Comparison of ENCODE assay signal across 29 cellular contexts in the genomic region with DNA sequence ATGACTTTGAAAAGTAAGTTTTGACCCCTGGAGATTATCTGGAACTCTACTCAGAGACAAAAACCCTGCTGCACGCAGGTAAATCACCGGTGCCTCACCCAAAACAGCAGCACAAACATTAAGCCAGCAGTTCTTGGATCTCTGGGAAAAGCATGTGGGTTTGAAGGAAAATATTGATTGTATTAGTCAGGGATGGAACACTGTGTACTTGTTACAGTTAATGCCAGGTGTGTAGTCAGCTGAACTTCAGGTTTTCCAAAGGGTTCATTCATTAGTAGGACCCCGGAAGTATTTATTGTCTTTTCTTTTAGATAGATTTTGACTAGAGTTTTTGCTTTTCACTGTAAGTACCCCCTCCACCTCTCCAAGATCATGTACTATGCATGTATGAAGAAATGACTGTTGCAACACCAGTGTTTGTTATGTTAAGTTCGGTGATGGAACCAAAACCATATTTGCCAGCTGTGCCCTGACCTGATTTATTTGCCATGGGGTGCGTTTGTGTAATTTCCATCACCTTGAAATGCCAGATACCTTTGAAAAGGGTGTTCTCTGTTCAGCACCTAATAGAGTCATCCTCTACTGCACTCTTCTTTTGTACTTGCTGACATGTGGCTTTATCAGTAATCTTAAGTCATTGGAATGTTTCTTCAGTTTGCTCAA. TPM values are rescaled to one million over a fixed set of nuclear protein-coding genes. Genes with fewer than 3 reads are reported as not detected.
DNase-seq lines count a peak whose midpoint lies in the region; ATAC-seq, FAIRE-seq and TF ChIP-seq lines count a peak whose summit lies in the region.
"Had no signal": no experiment of that assay in that cellular context is flagged by ENCODE, and none has a peak within 500 bp of the region (broad histone marks: within the 10 kb centered on the region; RNA-seq: fewer than 3 reads in every experiment).

No MANE protein-coding gene starts in this region.

- no peak overlapping the region for H3K4me2 ChIP-seq in HepG2 (ENCODE audit: low read depth, low read length)

- H3K9me3 ChIP-seq in HepG2 (ENCODE audit: low read length) (no peaks in the 10 kb centered on the region), suprapubic skin (no peaks in the 10 kb centered on the region), ascending aorta (no peaks in the 10 kb centered on the region)
- H3K9me3 ChIP-seq: sigmoid colon had no signal

- no peak overlapping the region for H2AFZ ChIP-seq in HepG2 (ENCODE audit: low read length)

- no peaks in the 10 kb centered on the region for H3K9me3 Mint-ChIP-seq in Calu3 (ENCODE audit: low read depth, unreplicated experiment)
- H3K9me3 Mint-ChIP-seq: CD4-positive, alpha-beta T cell; dendritic cell treated with granulocyte-macrophage colony-stimulating factor and Interleukin-4, amounts not matched to agents 40 ng/mL and 50 ng/mL, for 4 days; stimulated activated naive B cell treated with anti-CD40 and anti-IgM and Interleukin-4, amounts not matched to agents 10 μg/mL and 1 μg/mL and 100 μg/mL, for 72 hours had no signal

- BruUV-seq in HepG2 (replicated peaks; lab: Mats Ljungman, UMichigan), result no TSS peak
- BruUV-seq in Calu3 (replicated peaks; lab: Mats Ljungman, UMichigan), result no TSS peak

- no peak for TF ChIP-seq RAD21 in HepG2 (CRISPR knock-in tag; IDR thresholded peaks at IDR 0.05)

- H3K27me3 ChIP-seq in HepG2 (ENCODE audit: control insufficient read depth in 1 of 2, insufficient read depth in 2 of 2, low read length in 2 of 2) (no peaks in the 10 kb centered on the region), suprapubic skin (no peaks in the 10 kb centered on the region), ascending aorta (no peaks in the 10 kb centered on the region)
- H3K27me3 ChIP-seq: sigmoid colon had no signal

- H4K20me1 ChIP-seq in HepG2 (ENCODE audit: insufficient read depth, low read length), result no peaks in the 10 kb centered on the region

- TF ChIP-seq EP300 in HepG2 (IDR thresholded peaks at IDR 0.05; ENCODE audit: low read depth in 2 of 2, low read length in 2 of 2) (no peak), HepG2 (CRISPR knock-in tag; IDR thresholded peaks at IDR 0.05; ENCODE audit: borderline replicate concordance) (no peak), suprapubic skin (IDR thresholded peaks at IDR 0.05) (no peak)

- no peak overlapping the region for H3K27ac Mint-ChIP-seq in Calu3 (ENCODE audit: unreplicated experiment)
- H3K27ac Mint-ChIP-seq: CD4-positive, alpha-beta T cell; dendritic cell treated with granulocyte-macrophage colony-stimulating factor and Interleukin-4, amounts not matched to agents 40 ng/mL and 50 ng/mL, for 4 days; HFFc6; stimulated activated naive B cell treated with anti-CD40 and anti-IgM and Interleukin-4, amounts not matched to agents 10 μg/mL and 1 μg/mL and 100 μg/mL, for 72 hours had no signal

- FAIRE-seq in HepG2 (lab: Jason Lieb, UNC), result no peak
- FAIRE-seq: GM12891, urothelium cell line had no signal

- in situ Hi-C loops in HepG2 (cut with HindIII; ENCODE audit: extremely low pct_ligation_motif_present, low pct_unique_long_range_greater_than_20kb), result no loop called here

- TF ChIP-seq CTCF in coronary artery (IDR thresholded peaks at IDR 0.05) (no peak), HepG2 (CRISPR knock-in tag; IDR thresholded peaks at IDR 0.05) (no peak), suprapubic skin (IDR thresholded peaks at IDR 0.05) (no peak), Calu3 (IDR thresholded peaks at IDR 0.05; ENCODE audit: unreplicated experiment) (no peak), ascending aorta (IDR thresholded peaks at IDR 0.05) (no peak)

- H3K4me1 Mint-ChIP-seq in Calu3 (ENCODE audit: low read depth, unreplicated experiment), result peaks cover 12% of the 10 kb centered on the region
- H3K4me1 Mint-ChIP-seq: stimulated activated naive B cell treated with anti-CD40 and anti-IgM and Interleukin-4, amounts not matched to agents 10 μg/mL and 1 μg/mL and 100 μg/mL, for 72 hours had no signal

- peak; percentile 11; the same call in 1 of the 3 replicates for ATAC-seq in HepG2
- ATAC-seq: activated CD4-positive, CD25-positive, alpha-beta regulatory T cell treated with anti-CD3 and anti-CD28 coated beads, Interleukin-2, amount 50 U/mL, for 24 hours; stimulated activated naive B cell treated with anti-CD40 and anti-IgM and Interleukin-4, amounts not matched to agents 10 μg/mL and 1 μg/mL and 100 μg/mL, for 72 hours had no signal

- CTCF ChIA-PET in HepG2 (lab: Yijun Ruan, JAX; ENCODE audit: low intra/inter-chr PET ratio, low total read pairs), result no interaction called here
- CTCF ChIA-PET in Calu3 (lab: Charles Lee), result interaction anchor here (1.1 kb wide), 1 partner anchor 12 kb away, joined by 3 read pairs; no protein-coding TSS in a partner anchor

- peak overlapping the region; percentile 12 for H3K4me3 ChIP-seq in coronary artery
- no peak overlapping the region for H3K4me3 ChIP-seq in HepG2 (replicated peaks in 1 of 3; ENCODE audit: insufficient read depth in 1 of 3, low read depth in 2 of 3, low read length in 3 of 3)
- H3K4me3 ChIP-seq in suprapubic skin, result no peak overlapping the region
- H3K4me3 ChIP-seq in ascending aorta, result no peak overlapping the region
- H3K4me3 ChIP-seq: lung, sigmoid colon had no signal

- DNase-seq in NCI-H146 (lab: John Stamatoyannopoulos, UW) (peak; percentile 6), NCI-H146 treated with DMSO at 0.1 percent for 48 hours (lab: John Stamatoyannopoulos, UW; ENCODE audit: unreplicated experiment) (no peak), coronary artery (ENCODE audit: low spot score) (no peak), HepG2 (ENCODE audit: low spot score) (peak; percentile 32), suprapubic skin (ENCODE audit: low spot score in 2 of 2) (no peak), Calu3 (no peak), posterior cingulate gyrus (no peak), ascending aorta (ENCODE audit: low spot score in 2 of 2) (no peak)
- DNase-seq: 8988T; activated CD4-positive, alpha-beta T cell treated with anti-CD3 and anti-CD28 coated beads, Interleukin-2, amount 50 U/mL, for 48 hours; activated naive CD4-positive, alpha-beta T cell treated with anti-CD3 and anti-CD28 coated beads, Interleukin-2, amount 50 U/mL, for 16 hours; amygdala; caudate nucleus; CD4-positive, alpha-beta T cell; glutamatergic neuron; HFFc6; Kasumi-1; NCI-H1694 treated with DMSO at 0.1 percent for 48 hours; NCI-H2171 treated with DMSO at 0.1 percent for 48 hours; NCI-H524; RPMI8226; sigmoid colon; stimulated activated CD4-positive, alpha-beta T cell treated with anti-CD3 and anti-CD28 coated beads, Interleukin-15, amount 100 ng/mL, for 24 hours; stimulated activated naive B cell treated with anti-CD40 and anti-IgM and Interleukin-4, amounts not matched to agents 10 μg/mL and 1 μg/mL and 100 μg/mL, for 72 hours had no signal

- H3K27me3 Mint-ChIP-seq in Calu3 (ENCODE audit: unreplicated experiment), result no peaks in the 10 kb centered on the region
- H3K27me3 Mint-ChIP-seq: dendritic cell treated with granulocyte-macrophage colony-stimulating factor and Interleukin-4, amounts not matched to agents 40 ng/mL and 50 ng/mL, for 4 days had no signal

- intact Hi-C loops in HepG2 (cut with micrococcal nuclease; ENCODE audit: unreplicated experiment), result no loop called here
- intact Hi-C loops in Calu3 (cut with micrococcal nuclease; ENCODE audit: unreplicated experiment), result no loop called here
- intact Hi-C loops in posterior cingulate gyrus (cut with DNase I), result no loop called here
- intact Hi-C loops in ascending aorta (cut with DNase I), result no loop called here

- TF ChIP-seq POLR2A in HepG2 (IDR thresholded peaks at IDR 0.05; ENCODE audit: insufficient read depth in 1 of 2, low read depth in 2 of 2, low read length in 2 of 2) (no peak), suprapubic skin (IDR thresholded peaks at IDR 0.05) (no peak)

- no peak overlapping the region for H3K4me3 Mint-ChIP-seq in Calu3 (ENCODE audit: low read depth, unreplicated experiment)
- H3K4me3 Mint-ChIP-seq: CD4-positive, alpha-beta T cell; dendritic cell treated with granulocyte-macrophage colony-stimulating factor and Interleukin-4, amounts not matched to agents 40 ng/mL and 50 ng/mL, for 4 days; HFFc6; stimulated activated naive B cell treated with anti-CD40 and anti-IgM and Interleukin-4, amounts not matched to agents 10 μg/mL and 1 μg/mL and 100 μg/mL, for 72 hours had no signal

- H3K4me1 ChIP-seq in HepG2 (ENCODE audit: insufficient read depth, low read length) (peaks cover 22% of the 10 kb centered on the region), suprapubic skin (peaks cover 46% of the 10 kb centered on the region), ascending aorta (no peaks in the 10 kb centered on the region)

- no peaks in the 10 kb centered on the region for H3K36me3 ChIP-seq in HepG2 (replicated peaks in 1 of 2; ENCODE audit: control insufficient read depth in 1 of 2, insufficient read depth in 2 of 2, low read length in 2 of 2)
- H3K36me3 ChIP-seq in suprapubic skin, result no peaks in the 10 kb centered on the region
- H3K36me3 ChIP-seq in ascending aorta, result no peaks in the 10 kb centered on the region

- WGBS in HepG2 (ENCODE audit: low lambda C conversion rate), result 46% methylated on average over 5 of the region's 5 CpGs
- 65% methylated on average over 5 of the region's 5 CpGs for WGBS in suprapubic skin

- no peaks in the 10 kb centered on the region for H3K79me2 ChIP-seq in HepG2 (ENCODE audit: insufficient read depth, low read length)

- H3K27ac ChIP-seq in coronary artery (no peak overlapping the region), HepG2 (ENCODE audit: extremely low read length, insufficient read depth, low read length) (no peak overlapping the region), suprapubic skin (peak overlapping the region; percentile 4), ascending aorta (no peak overlapping the region)
- H3K27ac ChIP-seq: sigmoid colon had no signal

- no peak overlapping the region for H3K9ac ChIP-seq in HepG2 (ENCODE audit: insufficient read depth, low read depth, low read length)

- POLR2A ChIA-PET in HepG2 (lab: Yijun Ruan, JAX), result no interaction called here

- H3K36me3 Mint-ChIP-seq in Calu3 (ENCODE audit: insufficient read depth, unreplicated experiment), result no peaks in the 10 kb centered on the region
- H3K36me3 Mint-ChIP-seq: stimulated activated naive B cell treated with anti-CD40 and anti-IgM and Interleukin-4, amounts not matched to agents 10 μg/mL and 1 μg/mL and 100 μg/mL, for 72 hours had no signal

RNA-seq across cellular contexts. Expression of gene ARHGEF26, which starts 14.5 kb away (rescaled TPM):
- total RNA-seq in HepG2 (2016; rRNA removed; fragmentation: Illumina TruSeq; extraction: Trizol) (6.1 and 6.3 TPM in 2 replicates), suprapubic skin (10 to 100 TPM; 30.6 to 49.3 (median 37.8) TPM), Calu3 (2022) (19.0 and 21.4 TPM in 2 replicates), ascending aorta (33.8 TPM)
- 0.51 and 0.79 TPM in 2 replicates for total RNA-seq in HepG2 (2016; cell fraction: cytosol; rRNA removed; fragmentation: Illumina TruSeq; extraction: Trizol; ENCODE audit: low read depth)
- 5.5 and 6.0 TPM in 2 replicates for total RNA-seq in HepG2 (2016; cell fraction: insoluble cytoplasmic fraction; rRNA removed; fragmentation: Illumina TruSeq; extraction: Trizol)
- 2.8 and 2.9 TPM in 2 replicates for total RNA-seq in HepG2 (2016; cell fraction: membrane; rRNA removed; fragmentation: Illumina TruSeq; extraction: Trizol)
- total RNA-seq in HepG2 (2016; cell fraction: nucleus; rRNA removed; fragmentation: Illumina TruSeq; extraction: Trizol), result 8.2 and 10.7 TPM in 2 replicates
- polyA plus RNA-seq in HepG2 (2011; rRNA removed), result 0.65 and 0.74 TPM in 2 replicates
- 0.34 and 0.35 TPM in 2 replicates for polyA plus RNA-seq in HepG2 (2011; cell fraction: cytosol; rRNA removed)
- 1.5 and 1.7 TPM in 2 replicates for polyA plus RNA-seq in HepG2 (2011; cell fraction: nucleus; rRNA removed)
- polyA plus RNA-seq in HepG2 (2012), result 1.1 and 1.9 TPM in 2 replicates
- 0.27 and 0.35 TPM in 2 replicates for polyA plus RNA-seq in HepG2 (2016; cell fraction: cytosol; fragmentation: Illumina TruSeq; extraction: Trizol; ENCODE audit: low read depth)
- polyA plus RNA-seq in HepG2 (2016; cell fraction: insoluble cytoplasmic fraction; fragmentation: Illumina TruSeq; extraction: Trizol; ENCODE audit: low read depth), result 5.6 and 6.2 TPM in 2 replicates
- 1.2 and 1.5 TPM in 2 replicates for polyA plus RNA-seq in HepG2 (2016; cell fraction: membrane; fragmentation: Illumina TruSeq; extraction: Trizol; ENCODE audit: low read depth)
- polyA plus RNA-seq in HepG2 (2016; cell fraction: nucleus; fragmentation: Illumina TruSeq; extraction: Trizol; ENCODE audit: insufficient read depth, low read depth), result 9.8 and 9.9 TPM in 2 replicates
- polyA minus RNA-seq in HepG2 (2011; rRNA and poly(A)+ RNA removed; ENCODE audit: low replicate concordance), result 0.14 and 1.3 TPM in 2 replicates
- polyA minus RNA-seq in HepG2 (2011; cell fraction: cytosol; rRNA and poly(A)+ RNA removed), result 0.88 and 0.89 TPM in 2 replicates
- polyA minus RNA-seq in HepG2 (2011; cell fraction: nucleus; rRNA and poly(A)+ RNA removed), result 4.7 and 6.1 TPM in 2 replicates

Comparison
In these comparisons a context has a peak if more than half of its experiments do, and no peak if none do; other contexts are left out.
1. DNase-seq: peak in NCI-H146 (single experiment) and HepG2 (single experiment); none in NCI-H146 treated with DMSO at 0.1 percent for 48 hours (single experiment), coronary artery (single experiment), suprapubic skin (0 of 2), Calu3 (single experiment), posterior cingulate gyrus (0 of 10) and ascending aorta (0 of 2).